12 cellular contexts compared by ENCODE assay signal in genomic region chr6:6604015-6604414, GRCh38. TPM values are rescaled to one million over a fixed set of nuclear protein-coding genes. Genes with fewer than 3 reads are reported as not detected.
"Had no signal": no experiment of that assay in that cellular context is flagged by ENCODE, and none has a peak within 500 bp of the region (broad histone marks: within the 10 kb centered on the region; RNA-seq: fewer than 3 reads in every experiment).

No MANE protein-coding gene starts in this region.

- FAIRE-seq: H1, H54 had no signal

- H3K27ac Mint-ChIP-seq: GM23338, H9, HFFc6 had no signal

- H3K9me3 ChIP-seq: HAP-1 had no signal

- H3K4me3 Mint-ChIP-seq: GM23338, H9, HFFc6 had no signal

- H3K9ac ChIP-seq: GM23248 had no signal

- H3K27ac ChIP-seq: GM23248 had no signal

- DNase-seq: GM23248, GOT3, H7, H9, HCEC 1CT, HFFc6 had no signal

- ATAC-seq: GM23338, HCT116 had no signal

- H3K9me3 Mint-ChIP-seq: GM23338, H9 had no signal

- H3K4me3 ChIP-seq: GM23248, GM23338, HAP-1 had no signal

- H3K36me3 ChIP-seq: HAP-1 had no signal

- H3K4me1 ChIP-seq: HAP-1 had no signal

- H2AFZ ChIP-seq: GM23248, GM23338 had no signal

- H3K4me2 ChIP-seq: GM23338 had no signal

RNA-seq across cellular contexts. Expression of gene LY86, which starts 15.5 kb away (rescaled TPM):
- total RNA-seq: GM23248, GM23338, H1, H4, H7, H9, HFFc6 had no signal
- polyA plus RNA-seq: GM23248, H1 had no signal
